In genomic region chr5:174419523-174420132, GRCh38 we compare ENCODE assay signal across 8 cellular contexts.
A peak's percentile ranks its signal among the peaks of the same experiment; 100 is the strongest.
DNase-seq lines count a peak whose midpoint lies in the region; ATAC-seq and TF ChIP-seq lines count a peak whose summit lies in the region.

No MANE protein-coding gene starts in this region.

- POLR2A ChIA-PET in A673 (lab: Charles Lee; ENCODE audit: low non-redundant PET) = no interaction called here
- POLR2A ChIA-PET in activated CD8-positive, alpha-beta T cell treated with anti-CD3 and anti-CD28 coated beads for 36 hours (lab: Charles Lee) = no interaction called here

- no peaks in the 10 kb centered on the region for H3K36me3 ChIP-seq in A673 (ENCODE audit: insufficient read depth, low read length, poor library complexity, severe bottlenecking)
- no peaks in the 10 kb centered on the region for H3K36me3 ChIP-seq in ectodermal cell (ENCODE audit: control insufficient read depth, insufficient read depth, low read length)

- no peak overlapping the region for H3K27ac Mint-ChIP-seq in activated CD8-positive, alpha-beta T cell treated with anti-CD3 and anti-CD28 coated beads for 36 hours

- 23% methylated on average over 18 of the region's 18 CpGs for WGBS in ectodermal cell, 2 experiments
- 13 to 15% methylated on average over 18 of the region's 18 CpGs for WGBS in lower leg skin, 2 donors

- peak; percentile 77 for ATAC-seq in GM18517 (IDR thresholded peaks at IDR 0.05; ENCODE audit: unreplicated experiment)
- ATAC-seq in HG03354 (IDR thresholded peaks at IDR 0.05; ENCODE audit: poor library complexity, severe bottlenecking, unreplicated experiment) = peak; percentile 89
- ATAC-seq in activated CD8-positive, alpha-beta T cell treated with anti-CD3 and anti-CD28 coated beads for 36 hours = peak; percentile 82

- no TSS peak for BruUV-seq in A673 (replicated peaks; lab: Mats Ljungman, UMichigan)

- H3K4me3 Mint-ChIP-seq in activated CD8-positive, alpha-beta T cell treated with anti-CD3 and anti-CD28 coated beads for 36 hours = peak overlapping the region; percentile 47

- CTCF ChIA-PET in A673 (lab: Charles Lee) = interaction anchor here (0.5 to 1.8 kb wide), 5 partner anchors 17 to 670 kb away, joined by 3 to 18 read pairs (median 3); no protein-coding TSS in a partner anchor
- CTCF ChIA-PET in activated CD8-positive, alpha-beta T cell treated with anti-CD3 and anti-CD28 coated beads for 36 hours (lab: Charles Lee) = interaction anchor here (0.7 to 5.0 kb wide), 27 partner anchors 9 to 801 kb away, joined by 3 to 68 read pairs (median 4); no protein-coding TSS in a partner anchor

- H3K27me3 Mint-ChIP-seq in activated CD8-positive, alpha-beta T cell treated with anti-CD3 and anti-CD28 coated beads for 36 hours = peaks cover 18% of the 10 kb centered on the region

- peak; percentile 87 for TF ChIP-seq CTCF in A673 (conservative IDR thresholded peaks at IDR 0.05; ENCODE audit: low read depth, low read length)
- TF ChIP-seq CTCF in activated CD8-positive, alpha-beta T cell treated with anti-CD3 and anti-CD28 coated beads for 36 hours (IDR thresholded peaks at IDR 0.05) = peak; percentile 75
- no peak for TF ChIP-seq CTCF in lower leg skin (IDR thresholded peaks at IDR 0.05)

- no peaks in the 10 kb centered on the region for H3K9me3 Mint-ChIP-seq in activated CD8-positive, alpha-beta T cell treated with anti-CD3 and anti-CD28 coated beads for 36 hours

- no peak overlapping the region for H3K27ac ChIP-seq in A673 (ENCODE audit: low read depth, low read length, poor library complexity, severe bottlenecking)
- H3K27ac ChIP-seq in ectodermal cell (ENCODE audit: insufficient read depth, low read depth, low read length, poor library complexity, severe bottlenecking) = no peak overlapping the region

- peaks cover 8% of the 10 kb centered on the region for H3K4me1 Mint-ChIP-seq in activated CD8-positive, alpha-beta T cell treated with anti-CD3 and anti-CD28 coated beads for 36 hours (ENCODE audit: low read depth)

- H3K27me3 ChIP-seq in A673 (replicated peaks; ENCODE audit: insufficient read depth, low read depth, low read length, poor library complexity) (peaks cover 10% of the 10 kb centered on the region), ectodermal cell (ENCODE audit: control insufficient read depth, insufficient read depth, low read length, poor library complexity, severe bottlenecking) (no peaks in the 10 kb centered on the region)

- no peaks in the 10 kb centered on the region for H3K36me3 Mint-ChIP-seq in activated CD8-positive, alpha-beta T cell treated with anti-CD3 and anti-CD28 coated beads for 36 hours (ENCODE audit: low read depth)

- intact Hi-C loops in A673 (cut with micrococcal nuclease; ENCODE audit: unreplicated experiment) (loop anchor here (1.0 kb wide), 3 partner anchors 317 to 517 kb away; no protein-coding TSS in a partner anchor), lower leg skin (cut with DNase I; ENCODE audit: low total_unique reads) (loop anchor here (5.0 kb wide), 2 partner anchors 318 to 378 kb away; no protein-coding TSS in a partner anchor)
- intact Hi-C loops in activated CD8-positive, alpha-beta T cell treated with anti-CD3 and anti-CD28 coated beads for 36 hours (cut with micrococcal nuclease) = loop anchor here (2.0 kb wide), 1 partner anchor 373 kb away; no protein-coding TSS in a partner anchor

- no peak for TF ChIP-seq POLR2A in lower leg skin (IDR thresholded peaks at IDR 0.05)

- H3K4me3 ChIP-seq in A673 (ENCODE audit: low read depth, low read length, poor library complexity, severe bottlenecking) (no peak overlapping the region), ectodermal cell (ENCODE audit: insufficient read depth, low read depth, low read length) (peak overlapping the region; percentile 29), lower leg skin (ENCODE audit: low read depth, poor library complexity, severe bottlenecking) (no peak overlapping the region)

- no peaks in the 10 kb centered on the region for H3K9me3 ChIP-seq in A673 (ENCODE audit: low read depth, low read length, poor library complexity, severe bottlenecking)
- no peaks in the 10 kb centered on the region for H3K9me3 ChIP-seq in ectodermal cell (ENCODE audit: control insufficient read depth, low read length)

- no peaks in the 10 kb centered on the region for H3K4me1 ChIP-seq in A673 (ENCODE audit: insufficient read depth, low read length, poor library complexity, severe bottlenecking)
- H3K4me1 ChIP-seq in ectodermal cell (ENCODE audit: control insufficient read depth, insufficient read depth, low read length) = no peaks in the 10 kb centered on the region

- DNase-seq in A673 (ENCODE audit: low spot score) = peak; percentile 83
- DNase-seq in NCI-H748 (lab: John Stamatoyannopoulos, UW; ENCODE audit: unreplicated experiment) = peak; percentile 92
- peak; percentile 92 for DNase-seq in activated CD8-positive, alpha-beta T cell treated with anti-CD3 and anti-CD28 coated beads for 36 hours
- peak; percentile 85 to 97 for DNase-seq in lower leg skin (ENCODE audit: low spot score in 2 of 2)
- peak; percentile 60 to 74 (median 73) for DNase-seq in stimulated activated CD4-positive, alpha-beta T cell treated with anti-CD3 and anti-CD28 coated beads, TNF-alpha, amount 100 ng/mL, for 48 hours (ENCODE audit: low read depth in 3 of 3)

Comparison
In these comparisons a context has a peak if more than half of its experiments do, and no peak if none do; other contexts are left out.
1. CTCF ChIP-seq: peak in A673 (single experiment) and activated CD8-positive, alpha-beta T cell treated with anti-CD3 and anti-CD28 coated beads for 36 hours (single experiment); none in lower leg skin (0 of 3).
2. Peak in every context shown above with its lines, with median percentiles within 50 percentile points of each other: DNase-seq and ATAC-seq.